ENCODE assay signal across 7 cellular contexts in genomic region chr17:1275962-1276736, GRCh38. TPM values are rescaled to one million over a fixed set of nuclear protein-coding genes. Genes with fewer than 3 reads are reported as not detected.
A peak's percentile ranks its signal among the peaks of the same experiment; 100 is the strongest.
DNase-seq lines count a peak whose midpoint lies in the region; ATAC-seq and TF ChIP-seq lines count a peak whose summit lies in the region.

No MANE protein-coding gene starts in this region.

- H3K36me3 ChIP-seq in neural cell (ENCODE audit: insufficient read depth, low read length) (no peaks in the 10 kb centered on the region), transverse colon (no peaks in the 10 kb centered on the region)

- H4K20me1 ChIP-seq in neural cell (ENCODE audit: insufficient read depth), result no peaks in the 10 kb centered on the region

- WGBS in transverse colon (ENCODE audit: low coverage in 1 of 2), 2 donors, result 13 to 40% methylated on average over 4 to 25 of the region's 28 CpGs

- H3K79me2 ChIP-seq in neural cell (replicated peaks; ENCODE audit: insufficient read depth, low read length), result no peaks in the 10 kb centered on the region

- TF ChIP-seq POLR2A in transverse colon (IDR thresholded peaks at IDR 0.05), result no peak

- no peak overlapping the region for H2AFZ ChIP-seq in neural cell (ENCODE audit: low read depth, low read length)

- H3F3A ChIP-seq in neural cell (ENCODE audit: insufficient read depth, low read length, poor library complexity, severe bottlenecking), result no peaks in the 10 kb centered on the region

- TF ChIP-seq RAD21 in neural cell (conservative IDR thresholded peaks at IDR 0.05), result peak; percentile 71

- intact Hi-C loops in transverse colon (cut with DNase I; ENCODE audit: low total_unique reads), result loop anchor here (10.0 kb wide), 2 partner anchors 169 to 359 kb away; no protein-coding TSS in a partner anchor

- no peak overlapping the region for H3K4me2 ChIP-seq in neural cell (ENCODE audit: low read length)

- DNase-seq in GM13976 (ENCODE audit: low spot score) (peak; percentile 86), NCI-H82 (lab: John Stamatoyannopoulos, UW) (peak; percentile 87), transverse colon (peak; percentile 71)
- DNase-seq in activated CD8-positive, alpha-beta memory T cell treated with anti-CD3 and anti-CD28 coated beads, Interleukin-2, amount 50 U/mL, for 4 hours, result peak; percentile 76

- H3K9me3 ChIP-seq in neural cell (ENCODE audit: low read length), result no peaks in the 10 kb centered on the region
- no peaks in the 10 kb centered on the region for H3K9me3 ChIP-seq in transverse colon

- no peaks in the 10 kb centered on the region for H3K4me1 ChIP-seq in transverse colon

- H3K9ac ChIP-seq in neural cell (ENCODE audit: low read length), result no peak overlapping the region

- ATAC-seq in esophagus mucosa (peak; percentile 49), GM21367 (IDR thresholded peaks at IDR 0.05; ENCODE audit: unreplicated experiment) (no peak)

- TF ChIP-seq CTCF in GM13976 (IDR thresholded peaks at IDR 0.05; ENCODE audit: borderline replicate concordance, control extremely low read depth, extremely low read depth, insufficient read depth, missing control alignments) (peak; percentile 81), neural cell (IDR thresholded peaks at IDR 0.05; ENCODE audit: poor library complexity, severe bottlenecking) (peak; percentile 70), transverse colon (IDR thresholded peaks at IDR 0.05) (peak; percentile 63 to 91 (median 82))

- in situ Hi-C loops in GM13976 (cut with MboI; ENCODE audit: low sequenced_read_pairs, unreplicated experiment), result loop anchor here (10.0 kb wide), 1 partner anchor 59 kb away; no protein-coding TSS in a partner anchor
- in situ Hi-C loops in transverse colon (cut with MboI; ENCODE audit: low pct_ligation_motif_present in 1 of 4, low pct_unique_long_range_greater_than_20kb in 1 of 4, low sequenced_read_pairs in 3 of 4), result loop anchor here in 2 of 4 donors (10.0 kb wide), 2 partner anchors 49 to 239 kb away; partner anchors contain the start of gene INPP5K (in 1 of the 2)

- TF ChIP-seq EP300 in neural cell (conservative IDR thresholded peaks at IDR 0.05; ENCODE audit: poor library complexity, severe bottlenecking), result no peak
- TF ChIP-seq EP300 in transverse colon (IDR thresholded peaks at IDR 0.05; ENCODE audit: low read depth), result no peak

- H3K4me3 ChIP-seq in neural cell (ENCODE audit: low read length), result no peak overlapping the region
- H3K4me3 ChIP-seq in transverse colon, result no peak overlapping the region

- H3K27ac ChIP-seq in neural cell (ENCODE audit: low read length) (no peak overlapping the region), transverse colon (no peak overlapping the region)

- no peaks in the 10 kb centered on the region for H3K9me2 ChIP-seq in neural cell (ENCODE audit: insufficient read depth, low read length)

- H3K27me3 ChIP-seq in neural cell (ENCODE audit: insufficient read depth, low read depth, low read length), result peaks cover 8% of the 10 kb centered on the region
- peaks cover 63% of the 10 kb centered on the region for H3K27me3 ChIP-seq in transverse colon

TF ChIP-seq in neural cell, 6 proteins besides CTCF, POLR2A, EP300 and RAD21:
- TF ChIP-seq TAF1 (IDR thresholded peaks at IDR 0.05; ENCODE audit: low read depth), result no peak
- TF ChIP-seq SMC3 (conservative IDR thresholded peaks at IDR 0.05; ENCODE audit: poor library complexity), result peak; percentile 70
- TF ChIP-seq MXI1 (conservative IDR thresholded peaks at IDR 0.05; ENCODE audit: poor library complexity, severe bottlenecking), result no peak
- no peak for TF ChIP-seq POLR2AphosphoS5 (IDR thresholded peaks at IDR 0.05)
- no peak for TF ChIP-seq EZH2 (IDR thresholded peaks at IDR 0.05; ENCODE audit: borderline replicate concordance, insufficient read depth, low read length, poor library complexity, severe bottlenecking)
- TF ChIP-seq REST (IDR thresholded peaks at IDR 0.05; ENCODE audit: borderline replicate concordance), result no peak

RNA-seq across cellular contexts. Expression of gene TRARG1, which starts 3.3 kb away (rescaled TPM):
- total RNA-seq in esophagus mucosa, result not detected
- polyA plus RNA-seq in neural cell, result not detected in 2 replicates
- polyA minus RNA-seq in neural cell, result not detected in 2 replicates
- 1 to 10 TPM in 2 of 4 donors, under 1 TPM in 1, not detected in 1; 0.27 to 2.2 (median 1.9) TPM for total RNA-seq in transverse colon

RNA-seq across cellular contexts. Expression of gene BHLHA9, which starts 5.9 kb away (rescaled TPM):
- not detected for total RNA-seq in esophagus mucosa
- polyA plus RNA-seq in neural cell, result not detected in 2 replicates
- polyA minus RNA-seq in neural cell, result not detected in 2 replicates
- total RNA-seq in transverse colon, result not detected
